In the genomic region with DNA sequence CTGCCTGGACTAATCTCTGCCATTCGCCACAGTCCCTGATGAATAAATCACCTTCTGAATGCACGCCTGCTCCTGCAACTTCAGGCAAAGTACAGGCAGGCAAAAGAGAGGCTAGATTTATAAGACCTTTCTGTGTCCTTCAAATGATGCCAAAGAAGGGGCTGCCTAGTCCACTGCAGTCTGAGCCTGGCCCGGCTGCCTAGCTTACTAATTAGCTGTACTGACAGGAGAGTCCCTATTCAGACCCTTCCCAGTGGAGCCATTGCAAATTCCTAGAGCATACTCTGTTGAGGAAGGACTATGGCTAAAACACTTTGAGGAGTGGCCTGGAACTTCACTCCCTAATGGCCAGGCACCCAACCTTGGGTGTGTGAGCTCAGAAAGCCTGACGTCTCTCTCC, we compare ENCODE assay signal across 19 cellular contexts. TPM values are rescaled to one million over a fixed set of nuclear protein-coding genes. Genes with fewer than 3 reads are reported as not detected.
DNase-seq lines count a peak whose midpoint lies in the region; ATAC-seq and FAIRE-seq lines count a peak whose summit lies in the region.
"Had no signal": no experiment of that assay in that cellular context is flagged by ENCODE, and none has a peak within 500 bp of the region (broad histone marks: within the 10 kb centered on the region; RNA-seq: fewer than 3 reads in every experiment).

No MANE protein-coding gene starts in this region.

- no peak overlapping the region for H3K4me3 ChIP-seq in small intestine (ENCODE audit: low read depth in 1 of 2, low read length in 2 of 2)
- H3K4me3 ChIP-seq: BLaER1, GM23248 had no signal

- ATAC-seq in GM18498 (IDR thresholded peaks at IDR 0.05; ENCODE audit: unreplicated experiment), result no peak

- H3K27ac ChIP-seq in angular gyrus (ENCODE audit: low read depth, low read length) (peak overlapping the region; percentile 64), caudate nucleus (ENCODE audit: low read depth, low read length) (peak overlapping the region; percentile 63), layer of hippocampus (ENCODE audit: low read depth, low read length) (peak overlapping the region; percentile 78), small intestine (ENCODE audit: low read depth in 1 of 2, low read length in 1 of 2) (no peak overlapping the region)
- H3K27ac ChIP-seq: BLaER1, GM23248 had no signal

- 84 to 95% (median 92%) methylated on average over 4 of the region's 4 CpGs for WGBS in small intestine, 3 donors

- no peaks in the 10 kb centered on the region for H3K9me3 ChIP-seq in small intestine (ENCODE audit: control insufficient read depth, low read depth)

- FAIRE-seq in small intestine (lab: Jason Lieb, UNC), result no peak
- FAIRE-seq: H54 had no signal

- H3K27me3 ChIP-seq in layer of hippocampus (ENCODE audit: control insufficient read depth, insufficient read depth, low read length) (no peaks in the 10 kb centered on the region), small intestine (ENCODE audit: control insufficient read depth in 2 of 2, insufficient read depth in 2 of 2, low read length in 2 of 2) (peaks cover 0 to 4% of the 10 kb centered on the region in 2 donors)
- H3K27me3 ChIP-seq: BLaER1 had no signal

- no peaks in the 10 kb centered on the region for H3K36me3 ChIP-seq in small intestine (ENCODE audit: control insufficient read depth in 2 of 2, insufficient read depth in 2 of 2, low read length in 2 of 2)
- H3K36me3 ChIP-seq: BLaER1 had no signal

- H3K4me1 ChIP-seq in small intestine (ENCODE audit: control insufficient read depth in 2 of 2, insufficient read depth in 1 of 2, low read depth in 1 of 2, low read length in 1 of 2), result peaks cover 0 to 2% of the 10 kb centered on the region in 2 donors
- H3K4me1 ChIP-seq: BLaER1 had no signal

- DNase-seq in caudate nucleus (lab: John Stamatoyannopoulos, UW) (peak in 23 of 61 donors; percentile 8 to 81 (median 21)), small intestine (peak; percentile 26), NCI-H1417 (lab: John Stamatoyannopoulos, UW) (no peak), HuH-7.5 (ENCODE audit: low spot score) (no peak)
- no peak for DNase-seq in stimulated activated CD4-positive, alpha-beta T cell treated with anti-CD3 and anti-CD28 coated beads, Interleukin-4, amount 100 ng/mL, for 4 hours
- DNase-seq: ACHN; AML-193; CD4-positive, alpha-beta memory T cell; DMS153; DMS79; GF-D8; GM23248; HCEC 1CT had no signal

RNA-seq across cellular contexts. Expression of gene FGF1, which starts 7.3 kb away (rescaled TPM):
- 1 to 10 TPM in 1 of 3 donors, under 1 TPM in 1, not detected in 1; 0.27 to 2.8 TPM for polyA plus RNA-seq in small intestine
- polyA plus RNA-seq: CD14-positive monocyte; CD4-positive, alpha-beta memory T cell had no signal

Comparison
In these comparisons a context has a peak if more than half of its experiments do, and no peak if none do; other contexts are left out.
1. H3K27ac ChIP-seq: peak in angular gyrus (single experiment), caudate nucleus (single experiment) and layer of hippocampus (single experiment); none in small intestine (0 of 2).